In genomic region chr10:133439517-133440461, GRCh38 we compare ENCODE assay signal across 16 cellular contexts. TPM values are rescaled to one million over a fixed set of nuclear protein-coding genes. Genes with fewer than 3 reads are reported as not detected.
DNase-seq lines count a peak whose midpoint lies in the region; ATAC-seq and TF ChIP-seq lines count a peak whose summit lies in the region.
"Had no signal": no experiment of that assay in that cellular context is flagged by ENCODE, and none has a peak within 500 bp of the region (broad histone marks: within the 10 kb centered on the region; RNA-seq: fewer than 3 reads in every experiment).

No MANE protein-coding gene starts in this region.

- no peak overlapping the region for H3K4me3 Mint-ChIP-seq in activated CD4-positive, alpha-beta memory T cell treated with anti-CD3 and anti-CD28 coated beads, Interleukin-2, amount 10 ng/mL, durations not matched to agents 7 days and 5 days
- H3K4me3 Mint-ChIP-seq in activated CD4-positive, alpha-beta memory T cell treated with anti-CD3 and anti-CD28 coated beads for 36 hours, result no peak overlapping the region
- H3K4me3 Mint-ChIP-seq: CD14-positive monocyte, GM23338 had no signal

- no peak overlapping the region for H3K27ac Mint-ChIP-seq in activated CD4-positive, alpha-beta memory T cell treated with anti-CD3 and anti-CD28 coated beads, Interleukin-2, amount 10 ng/mL, durations not matched to agents 7 days and 5 days
- H3K27ac Mint-ChIP-seq in activated CD4-positive, alpha-beta memory T cell treated with anti-CD3 and anti-CD28 coated beads for 36 hours, result no peak overlapping the region
- H3K27ac Mint-ChIP-seq: CD14-positive monocyte, GM23338 had no signal

- H3K36me3 ChIP-seq in esophagus muscularis mucosa, result peaks cover 0 to 9% (median 1%) of the 10 kb centered on the region in 4 donors

- 95% methylated on average over 25 of the region's 25 CpGs for WGBS in esophagus muscularis mucosa

- peak; percentile 14 for DNase-seq in activated CD4-positive, alpha-beta memory T cell treated with anti-CD3 and anti-CD28 coated beads, Interleukin-2, amount 10 ng/mL, durations not matched to agents 7 days and 5 days
- no peak for DNase-seq in activated CD4-positive, alpha-beta memory T cell treated with anti-CD3 and anti-CD28 coated beads for 36 hours
- DNase-seq in GM03348 (ENCODE audit: low spot score) (peak; percentile 3), esophagus muscularis mucosa (ENCODE audit: extremely low spot score) (peak; percentile 66), posterior vena cava (ENCODE audit: low spot score) (peak; percentile 78), HT-29 (ENCODE audit: low spot score) (no peak)
- no peak for DNase-seq in activated naive CD4-positive, alpha-beta T cell treated with Interleukin-2 at 50 U/mL for 16 hours
- DNase-seq: NCI-H1048, NCI-H2227 treated with DMSO at 0.1 percent for 48 hours, NCI-H526 treated with DMSO at 0.1 percent for 48 hours had no signal

- no peaks in the 10 kb centered on the region for H3K4me1 ChIP-seq in esophagus muscularis mucosa
- H3K4me1 ChIP-seq: A549 had no signal

- no peak overlapping the region for H3K27ac ChIP-seq in esophagus muscularis mucosa (replicated peaks in 1 of 4)
- H3K27ac ChIP-seq: A549 had no signal

- no peak for TF ChIP-seq CTCF in esophagus muscularis mucosa (IDR thresholded peaks at IDR 0.05)

- H3K27me3 ChIP-seq in esophagus muscularis mucosa, result no peaks in the 10 kb centered on the region

- no peak for TF ChIP-seq EP300 in esophagus muscularis mucosa (IDR thresholded peaks at IDR 0.05)

- H3K9me3 ChIP-seq in esophagus muscularis mucosa, result no peaks in the 10 kb centered on the region
- H3K9me3 ChIP-seq: Caco-2 had no signal

- intact Hi-C loops in activated CD4-positive, alpha-beta memory T cell treated with anti-CD3 and anti-CD28 coated beads for 36 hours (cut with micrococcal nuclease), result no loop called here
- intact Hi-C loops in esophagus muscularis mucosa (cut with DNase I) (no loop called here), posterior vena cava (cut with DNase I) (no loop called here)

- POLR2A ChIA-PET in activated CD4-positive, alpha-beta memory T cell treated with anti-CD3 and anti-CD28 coated beads, Interleukin-2, amount 10 ng/mL, durations not matched to agents 7 days and 5 days (lab: Charles Lee), result interaction anchor here (1.1 kb wide), 1 partner anchor 57 kb away, joined by 5 read pairs; no protein-coding TSS in a partner anchor
- POLR2A ChIA-PET in activated CD4-positive, alpha-beta memory T cell treated with anti-CD3 and anti-CD28 coated beads for 36 hours (lab: Charles Lee), result no interaction called here

- no peak overlapping the region for H3K4me3 ChIP-seq in esophagus muscularis mucosa
- H3K4me3 ChIP-seq: A549, GM23338 had no signal

- no peak for TF ChIP-seq POLR2A in esophagus muscularis mucosa (IDR thresholded peaks at IDR 0.05; ENCODE audit: low read depth)

- CTCF ChIA-PET in activated CD4-positive, alpha-beta memory T cell treated with anti-CD3 and anti-CD28 coated beads, Interleukin-2, amount 10 ng/mL, durations not matched to agents 7 days and 5 days (lab: Charles Lee), result interaction anchor here (0.7 to 3.1 kb wide), 18 partner anchors 11 to 176 kb away, joined by 3 to 35 read pairs (median 6); partner anchors contain the start of gene SCART1
- CTCF ChIA-PET in activated CD4-positive, alpha-beta memory T cell treated with anti-CD3 and anti-CD28 coated beads for 36 hours (lab: Charles Lee), result interaction anchor here (0.6 to 3.3 kb wide), 21 partner anchors 10 to 294 kb away, joined by 3 to 45 read pairs (median 6); no protein-coding TSS in a partner anchor

- no peaks in the 10 kb centered on the region for H3K36me3 Mint-ChIP-seq in activated CD4-positive, alpha-beta memory T cell treated with anti-CD3 and anti-CD28 coated beads, Interleukin-2, amount 10 ng/mL, durations not matched to agents 7 days and 5 days (ENCODE audit: low read depth)
- H3K36me3 Mint-ChIP-seq in activated CD4-positive, alpha-beta memory T cell treated with anti-CD3 and anti-CD28 coated beads for 36 hours, result no peaks in the 10 kb centered on the region
- H3K36me3 Mint-ChIP-seq: CD14-positive monocyte had no signal

- H3K27me3 Mint-ChIP-seq in activated CD4-positive, alpha-beta memory T cell treated with anti-CD3 and anti-CD28 coated beads, Interleukin-2, amount 10 ng/mL, durations not matched to agents 7 days and 5 days, result peaks cover 6% of the 10 kb centered on the region
- H3K27me3 Mint-ChIP-seq in activated CD4-positive, alpha-beta memory T cell treated with anti-CD3 and anti-CD28 coated beads for 36 hours, result no peaks in the 10 kb centered on the region

- no peaks in the 10 kb centered on the region for H3K9me3 Mint-ChIP-seq in activated CD4-positive, alpha-beta memory T cell treated with anti-CD3 and anti-CD28 coated beads, Interleukin-2, amount 10 ng/mL, durations not matched to agents 7 days and 5 days
- H3K9me3 Mint-ChIP-seq in activated CD4-positive, alpha-beta memory T cell treated with anti-CD3 and anti-CD28 coated beads for 36 hours, result no peaks in the 10 kb centered on the region

- no peak for ATAC-seq in HG02642 (IDR thresholded peaks at IDR 0.05; ENCODE audit: poor library complexity, unreplicated experiment)
- ATAC-seq: GM23338, PC-3 had no signal

- H3K4me1 Mint-ChIP-seq in activated CD4-positive, alpha-beta memory T cell treated with anti-CD3 and anti-CD28 coated beads, Interleukin-2, amount 10 ng/mL, durations not matched to agents 7 days and 5 days, result peaks cover 41% of the 10 kb centered on the region
- peaks cover 31% of the 10 kb centered on the region for H3K4me1 Mint-ChIP-seq in activated CD4-positive, alpha-beta memory T cell treated with anti-CD3 and anti-CD28 coated beads for 36 hours (ENCODE audit: low read depth)
- H3K4me1 Mint-ChIP-seq: GM23338 had no signal

RNA-seq across cellular contexts. Expression of gene SCART1, which starts 14.0 kb away (rescaled TPM):
- 10 to 100 TPM; 15.3 to 15.4 TPM for total RNA-seq in activated CD4-positive, alpha-beta memory T cell treated with anti-CD3 and anti-CD28 coated beads, Interleukin-2, amount 10 ng/mL, durations not matched to agents 7 days and 5 days
- 1 to 10 TPM; 5.4 to 6.2 TPM for total RNA-seq in activated CD4-positive, alpha-beta memory T cell treated with anti-CD3 and anti-CD28 coated beads for 36 hours
- total RNA-seq in esophagus muscularis mucosa, result 1 to 10 TPM in 3 of 4 donors, under 1 TPM in 1; 0.65 to 1.7 (median 1.4) TPM
- total RNA-seq in posterior vena cava, result 1 to 10 TPM; 2.9 to 3.4 TPM
- total RNA-seq in HT-29 (2014; rRNA removed; shearing (Covaris generic)), result 0.68 and 2.2 TPM in 2 replicates

RNA-seq across cellular contexts. Expression of gene SPRN, which starts 15.4 kb away (rescaled TPM):
- total RNA-seq in activated CD4-positive, alpha-beta memory T cell treated with anti-CD3 and anti-CD28 coated beads, Interleukin-2, amount 10 ng/mL, durations not matched to agents 7 days and 5 days, result not detected
- total RNA-seq in activated CD4-positive, alpha-beta memory T cell treated with anti-CD3 and anti-CD28 coated beads for 36 hours, result not detected
- under 1 TPM in 2 of 4 donors, not detected in 2; 0.34 to 0.71 TPM for total RNA-seq in esophagus muscularis mucosa
- under 1 TPM; 0.14 to 0.19 TPM for total RNA-seq in posterior vena cava
- total RNA-seq in HT-29 (2014; rRNA removed; shearing (Covaris generic)), result not detected in 2 replicates
- total RNA-seq: Caco-2, PC-3 had no signal

RNA-seq across cellular contexts. Expression of gene MTG1, which starts 45.8 kb away (rescaled TPM):
- total RNA-seq in activated CD4-positive, alpha-beta memory T cell treated with anti-CD3 and anti-CD28 coated beads, Interleukin-2, amount 10 ng/mL, durations not matched to agents 7 days and 5 days, result 10 to 100 TPM; 41.7 to 42.2 TPM
- total RNA-seq in activated CD4-positive, alpha-beta memory T cell treated with anti-CD3 and anti-CD28 coated beads for 36 hours, result 10 to 100 TPM; 33.9 to 40.3 TPM
- total RNA-seq in esophagus muscularis mucosa (10 to 100 TPM; 12.6 to 23.6 (median 15.9) TPM), posterior vena cava (10 to 100 TPM; 24.5 to 25.6 TPM)
- 44.3 and 56.9 TPM in 2 replicates for total RNA-seq in HT-29 (2014; rRNA removed; shearing (Covaris generic))

Comparison
In these comparisons a context has a peak if more than half of its experiments do, and no peak if none do; other contexts are left out.
1. DNase-seq: peak in activated CD4-positive, alpha-beta memory T cell treated with anti-CD3 and anti-CD28 coated beads, Interleukin-2, amount 10 ng/mL, durations not matched to agents 7 days and 5 days (single experiment), GM03348 (single experiment), esophagus muscularis mucosa (single experiment) and posterior vena cava (single experiment); none in activated CD4-positive, alpha-beta memory T cell treated with anti-CD3 and anti-CD28 coated beads for 36 hours (single experiment), HT-29 (single experiment) and activated naive CD4-positive, alpha-beta T cell treated with Interleukin-2 at 50 U/mL for 16 hours (single experiment).